In the genomic region with DNA sequence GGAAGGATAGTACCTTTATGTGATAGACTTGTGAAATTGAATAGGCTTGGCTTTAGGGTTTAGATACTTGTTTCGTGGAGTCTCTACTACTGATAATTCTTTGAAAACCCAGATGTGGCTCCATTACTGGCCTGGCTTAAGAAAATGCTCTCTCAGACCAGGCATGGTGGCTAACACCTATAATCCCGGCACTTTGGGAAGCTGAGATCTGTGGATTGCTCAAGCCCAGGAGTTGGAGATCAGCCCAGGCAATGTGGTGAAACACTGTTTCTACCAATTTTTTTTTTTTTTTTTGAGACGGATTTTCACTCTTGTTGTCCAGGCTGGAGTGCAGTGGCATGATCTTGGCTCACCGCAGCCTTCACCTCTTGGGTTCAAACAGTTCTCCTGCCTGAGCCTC, we compare ENCODE assay signal across 1 cellular context.
TF ChIP-seq lines count a peak whose summit lies in the region.

No MANE protein-coding gene starts in this region.

TF ChIP-seq in IMR-90, 13 proteins besides CTCF, POLR2A, EP300 and RAD21:
- no peak for TF ChIP-seq RFX5 (IDR thresholded peaks at IDR 0.05; ENCODE audit: low read depth, low read length)
- TF ChIP-seq CEBPB (IDR thresholded peaks at IDR 0.05; ENCODE audit: low read depth, low read length), result peak; percentile 89
